3 cellular contexts compared by ENCODE assay signal in the genomic region with DNA sequence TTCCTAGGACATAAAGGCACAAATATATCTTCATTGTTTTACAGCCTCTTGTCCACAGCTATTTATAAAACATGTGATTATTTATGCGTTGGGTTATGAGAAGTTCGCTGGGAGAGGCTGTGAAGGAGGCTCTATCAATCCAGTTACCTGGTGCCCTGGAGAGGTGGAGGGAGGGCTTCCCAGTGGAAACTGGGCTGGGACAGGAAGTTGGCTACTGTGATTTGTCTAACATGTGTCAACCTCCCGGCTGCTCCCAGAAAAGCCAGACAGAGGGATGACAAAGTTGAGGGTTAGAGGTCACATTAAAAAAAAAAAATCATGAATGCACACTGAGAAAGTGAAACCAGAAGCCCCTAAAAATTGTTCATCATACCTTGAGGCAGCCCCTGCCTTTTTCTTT.
TF ChIP-seq lines count a peak whose summit lies in the region.

No MANE protein-coding gene starts in this region.

TF ChIP-seq in liver, 16 proteins besides CTCF, POLR2A, EP300 and RAD21:
- TF ChIP-seq HNF4G (IDR thresholded peaks at IDR 0.05) (no peak), YY1 (IDR thresholded peaks at IDR 0.05) (no peak), NR2F2 (IDR thresholded peaks at IDR 0.05) (peak; percentile 59), FOXA1 (IDR thresholded peaks at IDR 0.05) (no peak), FOXA2 (IDR thresholded peaks at IDR 0.05) (no peak), GABPA (IDR thresholded peaks at IDR 0.05 in 1 of 2, conservative IDR thresholded peaks at IDR 0.05 in 1 of 2) (peak in 1 of 2 donors; percentile 3)
- TF ChIP-seq, protein P1, sequence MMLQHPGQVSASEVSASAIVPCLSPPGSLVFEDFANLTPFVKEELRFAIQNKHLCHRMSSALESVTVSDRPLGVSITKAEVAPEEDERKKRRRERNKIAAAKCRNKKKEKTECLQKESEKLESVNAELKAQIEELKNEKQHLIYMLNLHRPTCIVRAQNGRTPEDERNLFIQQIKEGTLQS (IDR thresholded peaks at IDR 0.05): no peak
- TF ChIP-seq, protein P2, sequence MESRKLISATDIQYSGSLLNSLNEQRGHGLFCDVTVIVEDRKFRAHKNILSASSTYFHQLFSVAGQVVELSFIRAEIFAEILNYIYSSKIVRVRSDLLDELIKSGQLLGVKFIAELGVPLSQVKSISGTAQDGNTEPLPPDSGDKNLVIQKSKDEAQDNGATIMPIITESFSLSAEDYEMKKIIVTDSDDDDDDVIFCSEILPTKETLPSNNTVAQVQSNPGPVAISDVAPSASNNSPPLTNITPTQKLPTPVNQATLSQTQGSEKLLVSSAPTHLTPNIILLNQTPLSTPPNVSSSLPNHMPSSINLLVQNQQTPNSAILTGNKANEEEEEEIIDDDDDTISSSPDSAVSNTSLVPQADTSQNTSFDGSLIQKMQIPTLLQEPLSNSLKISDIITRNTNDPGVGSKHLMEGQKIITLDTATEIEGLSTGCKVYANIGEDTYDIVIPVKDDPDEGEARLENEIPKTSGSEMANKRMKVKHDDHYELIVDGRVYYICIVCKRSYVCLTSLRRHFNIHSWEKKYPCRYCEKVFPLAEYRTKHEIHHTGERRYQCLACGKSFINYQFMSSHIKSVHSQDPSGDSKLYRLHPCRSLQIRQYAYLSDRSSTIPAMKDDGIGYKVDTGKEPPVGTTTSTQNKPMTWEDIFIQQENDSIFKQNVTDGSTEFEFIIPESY (IDR thresholded peaks at IDR 0.05): no peak
TF ChIP-seq in liver: peak in this region for 2.

TF ChIP-seq in HepG2, 621 proteins besides CTCF, POLR2A, EP300 and RAD21:
- TF ChIP-seq TP53 (CRISPR knock-in tag; conservative IDR thresholded peaks at IDR 0.05) (no peak), ZBTB20 (CRISPR knock-in tag; IDR thresholded peaks at IDR 0.05; ENCODE audit: borderline replicate concordance, low read depth) (no peak)
- TF ChIP-seq, protein P3, sequence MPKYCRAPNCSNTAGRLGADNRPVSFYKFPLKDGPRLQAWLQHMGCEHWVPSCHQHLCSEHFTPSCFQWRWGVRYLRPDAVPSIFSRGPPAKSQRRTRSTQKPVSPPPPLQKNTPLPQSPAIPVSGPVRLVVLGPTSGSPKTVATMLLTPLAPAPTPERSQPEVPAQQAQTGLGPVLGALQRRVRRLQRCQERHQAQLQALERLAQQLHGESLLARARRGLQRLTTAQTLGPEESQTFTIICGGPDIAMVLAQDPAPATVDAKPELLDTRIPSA (CRISPR knock-in tag; IDR thresholded peaks at IDR 0.05; ENCODE audit: borderline replicate concordance): no peak
TF ChIP-seq in HepG2: peak in this region for 0.

TF ChIP-seq in H1, 55 proteins besides CTCF, POLR2A, EP300 and RAD21:
- TF ChIP-seq CTBP2 (IDR thresholded peaks at IDR 0.05; ENCODE audit: borderline replicate concordance, insufficient read depth, insufficient read length, low read length): no peak
- TF ChIP-seq KDM5A (IDR thresholded peaks at IDR 0.05; ENCODE audit: low read length): no peak
- no peak for TF ChIP-seq EZH2 (IDR thresholded peaks at IDR 0.05; ENCODE audit: low read depth, low read length, severe bottlenecking)
- no peak for TF ChIP-seq NRF1 (IDR thresholded peaks at IDR 0.05; ENCODE audit: low read depth, low read length)
- no peak for TF ChIP-seq PHF8 (conservative IDR thresholded peaks at IDR 0.05; ENCODE audit: low read depth, low read length)
- TF ChIP-seq KDM4A (IDR thresholded peaks at IDR 0.05; ENCODE audit: low read depth, low read length, severe bottlenecking): no peak
- no peak for TF ChIP-seq EGR1 (IDR thresholded peaks at IDR 0.05; ENCODE audit: borderline replicate concordance, low read depth, low read length)
- no peak for TF ChIP-seq ASH2L (IDR thresholded peaks at IDR 0.05; ENCODE audit: low read length)
- TF ChIP-seq, protein P4, sequence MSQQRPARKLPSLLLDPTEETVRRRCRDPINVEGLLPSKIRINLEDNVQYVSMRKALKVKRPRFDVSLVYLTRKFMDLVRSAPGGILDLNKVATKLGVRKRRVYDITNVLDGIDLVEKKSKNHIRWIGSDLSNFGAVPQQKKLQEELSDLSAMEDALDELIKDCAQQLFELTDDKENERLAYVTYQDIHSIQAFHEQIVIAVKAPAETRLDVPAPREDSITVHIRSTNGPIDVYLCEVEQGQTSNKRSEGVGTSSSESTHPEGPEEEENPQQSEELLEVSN (IDR thresholded peaks at IDR 0.05): no peak
- TF ChIP-seq FOSL1 (IDR thresholded peaks at IDR 0.05; ENCODE audit: insufficient read depth, low read depth, low read length): no peak
- no peak for TF ChIP-seq SP4 (IDR thresholded peaks at IDR 0.05; ENCODE audit: low read length)
- no peak for TF ChIP-seq CHD1 (IDR thresholded peaks at IDR 0.05; ENCODE audit: low read depth, low read length)
- TF ChIP-seq SUZ12 (IDR thresholded peaks at IDR 0.05; ENCODE audit: low read length): no peak
- no peak for TF ChIP-seq SAP30 (IDR thresholded peaks at IDR 0.05; ENCODE audit: insufficient read depth, insufficient replicate concordance, low read length)
- TF ChIP-seq, protein P1 (IDR thresholded peaks at IDR 0.05; ENCODE audit: insufficient read depth, low read depth, low read length): no peak
- no peak for TF ChIP-seq BRCA1 (IDR thresholded peaks at IDR 0.05; ENCODE audit: low read depth, low read length)
- TF ChIP-seq CBX5 (IDR thresholded peaks at IDR 0.05; ENCODE audit: low read depth, low read length): no peak
